29 cellular contexts compared by ENCODE assay signal in the genomic region with DNA sequence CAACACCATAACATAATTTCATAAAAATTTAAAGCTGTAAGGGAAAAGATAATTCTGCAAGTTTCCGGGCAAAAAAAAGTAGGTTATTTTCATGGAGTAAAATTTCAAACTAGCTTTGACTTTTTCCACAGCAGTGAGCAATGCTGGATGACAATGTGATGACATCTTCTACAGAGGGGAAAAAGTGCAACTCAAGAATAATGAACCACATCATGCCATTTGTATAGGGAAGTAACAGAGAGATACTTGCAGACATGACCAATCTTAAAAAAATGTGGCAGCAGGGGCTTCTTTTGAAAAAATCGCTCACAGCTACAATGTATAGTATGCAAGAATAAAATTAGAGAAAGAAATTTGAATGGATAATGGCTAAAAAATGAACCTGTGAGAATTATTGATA.
"Had no signal": no experiment of that assay in that cellular context is flagged by ENCODE, and none has a peak within 500 bp of the region (broad histone marks: within the 10 kb centered on the region; RNA-seq: fewer than 3 reads in every experiment).

No MANE protein-coding gene starts in this region.

- H3K27ac ChIP-seq: gastroesophageal sphincter, left lung, lower lobe of right lung, right lobe of liver, stomach, transverse colon had no signal

- ATAC-seq: activated CD8-positive, alpha-beta memory T cell treated with anti-CD3 and anti-CD28 coated beads, Interleukin-2, amount 10 ng/mL, durations not matched to agents 7 days and 5 days; activated CD8-positive, alpha-beta T cell treated with anti-CD3 and anti-CD28 coated beads, Interleukin-2, amount 10 ng/mL, durations not matched to agents 7 days and 5 days; gastroesophageal sphincter; left lung; lower lobe of right lung; mucosa of descending colon; right lobe of liver; stimulated activated memory B cell treated with anti-CD40 and anti-IgM and Interleukin-4, amounts not matched to agents 10 μg/mL and 1 μg/mL and 100 μg/mL, for 72 hours; WTC11 had no signal

- H3K9me3 Mint-ChIP-seq: immature natural killer cell; stimulated activated memory B cell treated with anti-CD40 and anti-IgM and Interleukin-4, amounts not matched to agents 10 μg/mL and 1 μg/mL and 100 μg/mL, for 72 hours; WTC11 had no signal

- H3K4me1 ChIP-seq: gastroesophageal sphincter, left lung, lower lobe of right lung, right lobe of liver, stomach, transverse colon had no signal

- H3K4me1 Mint-ChIP-seq: activated CD8-positive, alpha-beta memory T cell treated with anti-CD3 and anti-CD28 coated beads, Interleukin-2, amount 10 ng/mL, durations not matched to agents 7 days and 5 days; brain; nephron; stimulated activated memory B cell treated with anti-CD40 and anti-IgM and Interleukin-4, amounts not matched to agents 10 μg/mL and 1 μg/mL and 100 μg/mL, for 72 hours; WTC11 had no signal

- DNase-seq: activated CD4-positive, alpha-beta T cell treated with anti-CD3 and anti-CD28 coated beads, Interleukin-2, amount 50 U/mL, for 1 hour; activated CD8-positive, alpha-beta memory T cell treated with anti-CD3 and anti-CD28 coated beads, Interleukin-2, amount 10 ng/mL, durations not matched to agents 7 days and 5 days; activated CD8-positive, alpha-beta T cell treated with anti-CD3 and anti-CD28 coated beads, Interleukin-2, amount 10 ng/mL, durations not matched to agents 7 days and 5 days; activated naive CD4-positive, alpha-beta T cell; activated T-cell treated with anti-CD3 and anti-CD28 coated beads, Interleukin-2, amount 50 U/mL, for 48 hours; anterior cingulate cortex; cortex of kidney; head of caudate nucleus; hippocampal formation; immature natural killer cell; kidney; left lung; lower lobe of right lung; mesenchymal stem cell; mucosa of descending colon; right lobe of liver; small intestine; stimulated activated CD4-positive, alpha-beta T cell treated with anti-CD3 and anti-CD28 coated beads, Interleukin-4, amount 100 ng/mL, for 4 hours; stimulated activated CD8-positive, alpha-beta memory T cell treated with anti-CD3 and anti-CD28 coated beads, Interleukin-4, amount 100 ng/mL, for 48 hours; stomach; T-helper 2 cell; transverse colon had no signal

- H3K27me3 ChIP-seq: gastroesophageal sphincter, left lung, right lobe of liver, transverse colon had no signal

- H3K27ac Mint-ChIP-seq: activated CD8-positive, alpha-beta memory T cell treated with anti-CD3 and anti-CD28 coated beads, Interleukin-2, amount 10 ng/mL, durations not matched to agents 7 days and 5 days; activated CD8-positive, alpha-beta T cell treated with anti-CD3 and anti-CD28 coated beads, Interleukin-2, amount 10 ng/mL, durations not matched to agents 7 days and 5 days; activated naive CD8-positive, alpha-beta T cell; brain; nephron; stimulated activated memory B cell treated with anti-CD40 and anti-IgM and Interleukin-4, amounts not matched to agents 10 μg/mL and 1 μg/mL and 100 μg/mL, for 72 hours; WTC11 had no signal

- FAIRE-seq: endothelial cell of umbilical vein, small intestine had no signal

- H3K36me3 ChIP-seq: gastroesophageal sphincter, left lung, lower lobe of right lung, right lobe of liver, stomach, transverse colon had no signal

- H3K9me3 ChIP-seq: gastroesophageal sphincter, left lung, lower lobe of right lung, mucosa of descending colon, right lobe of liver, stomach, transverse colon had no signal

- H3K4me3 ChIP-seq: gastroesophageal sphincter, left lung, lower lobe of right lung, mucosa of descending colon, right lobe of liver, stomach, transverse colon had no signal

- H3K4me3 Mint-ChIP-seq: activated CD8-positive, alpha-beta memory T cell treated with anti-CD3 and anti-CD28 coated beads, Interleukin-2, amount 10 ng/mL, durations not matched to agents 7 days and 5 days; activated CD8-positive, alpha-beta T cell treated with anti-CD3 and anti-CD28 coated beads, Interleukin-2, amount 10 ng/mL, durations not matched to agents 7 days and 5 days; activated naive CD8-positive, alpha-beta T cell; brain; immature natural killer cell; nephron; stimulated activated memory B cell treated with anti-CD40 and anti-IgM and Interleukin-4, amounts not matched to agents 10 μg/mL and 1 μg/mL and 100 μg/mL, for 72 hours; WTC11 had no signal

- H3K36me3 Mint-ChIP-seq: activated CD8-positive, alpha-beta memory T cell treated with anti-CD3 and anti-CD28 coated beads, Interleukin-2, amount 10 ng/mL, durations not matched to agents 7 days and 5 days; activated naive CD8-positive, alpha-beta T cell; brain; immature natural killer cell; stimulated activated memory B cell treated with anti-CD40 and anti-IgM and Interleukin-4, amounts not matched to agents 10 μg/mL and 1 μg/mL and 100 μg/mL, for 72 hours; WTC11 had no signal
